8 cellular contexts compared by ENCODE assay signal in genomic region chr19:2783781-2784145, GRCh38. TPM values are rescaled to one million over a fixed set of nuclear protein-coding genes. Genes with fewer than 3 reads are reported as not detected.
DNase-seq lines count a peak whose midpoint lies in the region; ATAC-seq and TF ChIP-seq lines count a peak whose summit lies in the region.

No MANE protein-coding gene starts in this region.

- H3K36me3 ChIP-seq in liver (ENCODE audit: control insufficient read depth in 4 of 4, insufficient read depth in 3 of 4, low read depth in 1 of 4, low read length in 3 of 4) (no peaks in the 10 kb centered on the region), thymus (ENCODE audit: control insufficient read depth, insufficient read depth) (peaks cover 8% of the 10 kb centered on the region)

- H3K36me3 Mint-ChIP-seq in activated naive CD4-positive, alpha-beta T cell treated with anti-CD3 and anti-CD28 coated beads, Interleukin-2, amount 10 ng/mL, durations not matched to agents 7 days and 5 days: peaks cover 13% of the 10 kb centered on the region
- H3K36me3 Mint-ChIP-seq in activated naive CD8-positive, alpha-beta T cell treated with anti-CD3 and anti-CD28 coated beads, Interleukin-2, amount 50 U/mL, for 24 hours (ENCODE audit: low read depth): peaks cover 21% of the 10 kb centered on the region

- peaks cover 64% of the 10 kb centered on the region for H3K4me1 Mint-ChIP-seq in activated naive CD4-positive, alpha-beta T cell treated with anti-CD3 and anti-CD28 coated beads, Interleukin-2, amount 10 ng/mL, durations not matched to agents 7 days and 5 days
- H3K4me1 Mint-ChIP-seq in activated naive CD8-positive, alpha-beta T cell treated with anti-CD3 and anti-CD28 coated beads, Interleukin-2, amount 50 U/mL, for 24 hours: peaks cover 65% of the 10 kb centered on the region

- no peaks in the 10 kb centered on the region for H3K27me3 Mint-ChIP-seq in activated naive CD4-positive, alpha-beta T cell treated with anti-CD3 and anti-CD28 coated beads, Interleukin-2, amount 10 ng/mL, durations not matched to agents 7 days and 5 days
- H3K27me3 Mint-ChIP-seq in activated naive CD8-positive, alpha-beta T cell treated with anti-CD3 and anti-CD28 coated beads, Interleukin-2, amount 50 U/mL, for 24 hours: no peaks in the 10 kb centered on the region

- H3K4me3 ChIP-seq in liver (ENCODE audit: low read depth in 1 of 3, low read length in 3 of 3): no peak overlapping the region
- peak overlapping the region; percentile 67 for H3K4me3 ChIP-seq in thymus (ENCODE audit: low read length)

- H3K4me3 Mint-ChIP-seq in activated naive CD4-positive, alpha-beta T cell treated with anti-CD3 and anti-CD28 coated beads, Interleukin-2, amount 10 ng/mL, durations not matched to agents 7 days and 5 days: peak overlapping the region; percentile 88
- peak overlapping the region; percentile 93 for H3K4me3 Mint-ChIP-seq in activated naive CD8-positive, alpha-beta T cell treated with anti-CD3 and anti-CD28 coated beads, Interleukin-2, amount 50 U/mL, for 24 hours

- H3K9me3 ChIP-seq in liver (ENCODE audit: control insufficient read depth in 4 of 4, low read length in 3 of 4): no peaks in the 10 kb centered on the region
- no peaks in the 10 kb centered on the region for H3K9me3 ChIP-seq in thymus (ENCODE audit: control insufficient read depth)

- H3K4me1 ChIP-seq in liver (ENCODE audit: control insufficient read depth in 4 of 4, insufficient read depth in 4 of 4, low read length in 3 of 4): peaks cover 1 to 41% (median 30%) of the 10 kb centered on the region in 4 donors
- peaks cover 26% of the 10 kb centered on the region for H3K4me1 ChIP-seq in thymus (ENCODE audit: control insufficient read depth, insufficient read depth, low read length)

- TF ChIP-seq CTCF in liver (IDR thresholded peaks at IDR 0.05; ENCODE audit: low read depth, low read length, missing input control): no peak

- H3K9me3 Mint-ChIP-seq in activated naive CD4-positive, alpha-beta T cell treated with anti-CD3 and anti-CD28 coated beads, Interleukin-2, amount 10 ng/mL, durations not matched to agents 7 days and 5 days: no peaks in the 10 kb centered on the region
- no peaks in the 10 kb centered on the region for H3K9me3 Mint-ChIP-seq in activated naive CD8-positive, alpha-beta T cell treated with anti-CD3 and anti-CD28 coated beads, Interleukin-2, amount 50 U/mL, for 24 hours

- CTCF ChIA-PET in activated naive CD4-positive, alpha-beta T cell treated with anti-CD3 and anti-CD28 coated beads, Interleukin-2, amount 10 ng/mL, durations not matched to agents 7 days and 5 days (lab: Charles Lee): interaction anchor here (0.6 to 1.4 kb wide), 3 partner anchors 34 to 133 kb away, joined by 3 read pairs; no protein-coding TSS in a partner anchor

- H3K27ac ChIP-seq in liver (ENCODE audit: low read depth in 1 of 2, low read length in 2 of 2): peak overlapping the region; percentile 68 to 87
- H3K27ac ChIP-seq in thymus (ENCODE audit: low read depth): peak overlapping the region; percentile 81

- no peak for ATAC-seq in activated naive CD8-positive, alpha-beta T cell treated with anti-CD3 and anti-CD28 coated beads, Interleukin-2, amount 50 U/mL, for 24 hours

- DNase-seq in activated naive CD4-positive, alpha-beta T cell treated with anti-CD3 and anti-CD28 coated beads, Interleukin-2, amount 10 ng/mL, durations not matched to agents 7 days and 5 days: no peak
- DNase-seq in activated naive CD4-positive, alpha-beta T cell treated with Interleukin-2 at 50 U/mL for 16 hours: no peak
- DNase-seq in activated naive CD8-positive, alpha-beta T cell treated with anti-CD3 and anti-CD28 coated beads, Interleukin-2, amount 50 U/mL, for 24 hours: no peak
- no peak for DNase-seq in glomerular visceral epithelial cell (ENCODE audit: extremely low spot score)
- no peak for DNase-seq in stimulated activated CD4-positive, alpha-beta T cell treated with anti-CD3 and anti-CD28 coated beads, Interleukin-2, amount 100 ng/mL, for 48 hours
- no peak for DNase-seq in effector CD4-positive, alpha-beta T cell

- no peak for TF ChIP-seq RAD21 in liver (IDR thresholded peaks at IDR 0.05)

- H3K27me3 ChIP-seq in liver (ENCODE audit: control insufficient read depth in 4 of 4, insufficient read depth in 4 of 4, low read length in 3 of 4): no peaks in the 10 kb centered on the region
- H3K27me3 ChIP-seq in thymus (ENCODE audit: control insufficient read depth, insufficient read depth): no peaks in the 10 kb centered on the region

- H3K27ac Mint-ChIP-seq in activated naive CD4-positive, alpha-beta T cell treated with anti-CD3 and anti-CD28 coated beads, Interleukin-2, amount 10 ng/mL, durations not matched to agents 7 days and 5 days: peak overlapping the region; percentile 92
- peak overlapping the region; percentile 94 for H3K27ac Mint-ChIP-seq in activated naive CD8-positive, alpha-beta T cell treated with anti-CD3 and anti-CD28 coated beads, Interleukin-2, amount 50 U/mL, for 24 hours

- 76% methylated on average over 7 of the region's 7 CpGs for WGBS in liver
- WGBS in thymus: 94% methylated on average over 7 of the region's 7 CpGs

- H3K9ac ChIP-seq in liver (ENCODE audit: low read depth in 1 of 2, low read length in 2 of 2): peak overlapping the region in 1 of 2 donors; percentile 37

TF ChIP-seq in liver, 16 proteins besides CTCF, POLR2A, EP300 and RAD21:
- TF ChIP-seq MAX (IDR thresholded peaks at IDR 0.05) (no peak), NR2F2 (IDR thresholded peaks at IDR 0.05) (no peak), SP1 (IDR thresholded peaks at IDR 0.05) (no peak), HNF4G (IDR thresholded peaks at IDR 0.05) (no peak), GABPA (IDR thresholded peaks at IDR 0.05 in 1 of 2, conservative IDR thresholded peaks at IDR 0.05 in 1 of 2) (no peak), YY1 (IDR thresholded peaks at IDR 0.05) (no peak), ATF3 (IDR thresholded peaks at IDR 0.05) (no peak), REST (IDR thresholded peaks at IDR 0.05) (no peak), EGR1 (IDR thresholded peaks at IDR 0.05; ENCODE audit: low read depth in 2 of 2) (no peak), FOXA2 (IDR thresholded peaks at IDR 0.05) (no peak)

RNA-seq across cellular contexts. Expression of gene SGTA, which starts 0.7 kb away (rescaled TPM):
- total RNA-seq in liver: 10 to 100 TPM; 16.7 to 23.2 TPM
- polyA plus RNA-seq in liver (10 to 100 TPM; 18.9 to 38.4 TPM), thymus (55.4 TPM)

RNA-seq across cellular contexts. Expression of gene THOP1, which starts 1.5 kb away (rescaled TPM):
- 10 to 100 TPM; 45.6 to 56.2 TPM for total RNA-seq in liver
- 10 to 100 TPM; 39.1 to 43.8 TPM for polyA plus RNA-seq in liver
- polyA plus RNA-seq in thymus: 93.9 TPM

RNA-seq across cellular contexts. Expression of gene ZNF554, which starts 35.9 kb away (rescaled TPM):
- total RNA-seq in liver: 1 to 10 TPM; 2.7 to 3.3 TPM
- polyA plus RNA-seq in liver: 1 to 10 TPM in 1 of 2 donors, under 1 TPM in 1; 0.94 to 1.5 TPM
- polyA plus RNA-seq in thymus: 7.1 TPM

RNA-seq across cellular contexts. Expression of gene SLC39A3, which starts 43.9 kb away (rescaled TPM):
- total RNA-seq in liver: 10 to 100 TPM; 19.8 to 29.0 TPM
- polyA plus RNA-seq in liver (10 to 100 TPM; 20.1 to 28.2 TPM), thymus (19.2 TPM)

RNA-seq across cellular contexts. Expression of gene ZNF555, which starts 57.5 kb away (rescaled TPM):
- 1 to 10 TPM; 2.4 to 2.8 TPM for total RNA-seq in liver
- polyA plus RNA-seq in liver (1 to 10 TPM; 1.3 to 2.0 TPM), thymus (4.2 TPM)
